In genomic region chr19:56934438-56935090, GRCh38 we compare ENCODE assay signal across 16 cellular contexts.
"Had no signal": no experiment of that assay in that cellular context is flagged by ENCODE, and none has a peak within 500 bp of the region (broad histone marks: within the 10 kb centered on the region; RNA-seq: fewer than 3 reads in every experiment).

No MANE protein-coding gene starts in this region.

- H3K9me3 ChIP-seq: MG63 had no signal

- H3K27ac ChIP-seq: SJSA1, SK-N-MC had no signal

- DNase-seq: KBM-7, MG63, NCI-H1092 treated with DMSO at 0.1 percent for 48 hours, NCI-H1436, NCI-H187 treated with DMSO at 0.1 percent for 48 hours, NCI-H2081, NCI-H2107, NCI-H2227 treated with DMSO at 0.1 percent for 48 hours, NCI-H524 treated with DMSO at 0.1 percent for 48 hours, NCI-H69, NCI-H774, Right ventricle myocardium superior, RPMI8226, SIG-M5 had no signal

- H3K4me1 ChIP-seq: SJSA1 had no signal

- H3K4me3 ChIP-seq: MG63, SJSA1, SK-N-MC had no signal

- H3K36me3 ChIP-seq: MG63, SJSA1 had no signal

- H3K27me3 ChIP-seq: MG63, SJSA1 had no signal
